1 cellular context compared by ENCODE assay signal in the genomic region with DNA sequence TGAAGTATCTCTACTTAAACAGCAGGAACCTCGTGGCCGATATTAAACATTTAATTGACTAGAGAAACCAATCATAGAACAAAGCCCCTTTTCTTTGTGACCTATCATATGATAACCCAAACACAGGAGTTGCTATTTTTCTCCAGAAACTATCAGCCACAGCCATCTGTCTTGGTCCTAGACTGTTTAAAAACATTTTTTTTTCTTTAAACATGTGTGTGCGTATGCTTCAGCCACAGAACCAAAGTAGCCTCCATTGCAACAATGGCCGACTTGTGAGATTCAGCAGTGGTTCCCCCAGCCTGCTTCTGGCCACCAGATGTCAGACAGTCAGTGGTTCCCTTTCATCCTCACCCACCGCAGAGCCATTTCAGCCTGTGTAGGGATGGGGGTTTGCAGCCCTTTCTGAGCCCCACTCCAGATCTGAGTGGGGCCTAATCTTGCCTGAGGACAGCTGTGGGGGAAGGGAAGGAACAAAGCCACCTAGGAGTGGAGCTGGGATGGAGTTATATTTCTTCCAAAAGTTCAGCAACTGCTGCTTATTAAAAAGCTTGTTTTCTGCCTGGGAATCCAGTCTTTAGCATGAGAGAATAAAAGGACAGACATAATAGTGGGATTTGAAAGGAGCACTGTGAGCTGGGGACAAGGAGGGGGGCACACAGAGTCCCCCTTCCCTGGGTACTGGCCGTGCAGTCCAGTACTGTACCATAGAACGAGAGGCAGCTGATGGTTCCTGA.
TF ChIP-seq lines count a peak whose summit lies in the region.

No MANE protein-coding gene starts in this region.

TF ChIP-seq in K562, 482 proteins besides CTCF, POLR2A, EP300 and RAD21 (continued from another document and continues in another):
- TF ChIP-seq SMARCE1 (IDR thresholded peaks at IDR 0.05): 0 out of 2 replicates have a peak, but pooled peaks have one; percentile 1
- no peak for TF ChIP-seq NCOA4 (IDR thresholded peaks at IDR 0.05; ENCODE audit: partially characterized antibody)
- TF ChIP-seq TCF15 (CRISPR knock-in tag; IDR thresholded peaks at IDR 0.05): peak; percentile 85
- TF ChIP-seq ZFP36 (IDR thresholded peaks at IDR 0.05; ENCODE audit: low read depth, low read length, partially characterized antibody): no peak
- peak; percentile 3 to 61; a peak in 1 of 4 replicates for TF ChIP-seq ARNT (IDR thresholded peaks at IDR 0.05)
- TF ChIP-seq, protein P1, sequence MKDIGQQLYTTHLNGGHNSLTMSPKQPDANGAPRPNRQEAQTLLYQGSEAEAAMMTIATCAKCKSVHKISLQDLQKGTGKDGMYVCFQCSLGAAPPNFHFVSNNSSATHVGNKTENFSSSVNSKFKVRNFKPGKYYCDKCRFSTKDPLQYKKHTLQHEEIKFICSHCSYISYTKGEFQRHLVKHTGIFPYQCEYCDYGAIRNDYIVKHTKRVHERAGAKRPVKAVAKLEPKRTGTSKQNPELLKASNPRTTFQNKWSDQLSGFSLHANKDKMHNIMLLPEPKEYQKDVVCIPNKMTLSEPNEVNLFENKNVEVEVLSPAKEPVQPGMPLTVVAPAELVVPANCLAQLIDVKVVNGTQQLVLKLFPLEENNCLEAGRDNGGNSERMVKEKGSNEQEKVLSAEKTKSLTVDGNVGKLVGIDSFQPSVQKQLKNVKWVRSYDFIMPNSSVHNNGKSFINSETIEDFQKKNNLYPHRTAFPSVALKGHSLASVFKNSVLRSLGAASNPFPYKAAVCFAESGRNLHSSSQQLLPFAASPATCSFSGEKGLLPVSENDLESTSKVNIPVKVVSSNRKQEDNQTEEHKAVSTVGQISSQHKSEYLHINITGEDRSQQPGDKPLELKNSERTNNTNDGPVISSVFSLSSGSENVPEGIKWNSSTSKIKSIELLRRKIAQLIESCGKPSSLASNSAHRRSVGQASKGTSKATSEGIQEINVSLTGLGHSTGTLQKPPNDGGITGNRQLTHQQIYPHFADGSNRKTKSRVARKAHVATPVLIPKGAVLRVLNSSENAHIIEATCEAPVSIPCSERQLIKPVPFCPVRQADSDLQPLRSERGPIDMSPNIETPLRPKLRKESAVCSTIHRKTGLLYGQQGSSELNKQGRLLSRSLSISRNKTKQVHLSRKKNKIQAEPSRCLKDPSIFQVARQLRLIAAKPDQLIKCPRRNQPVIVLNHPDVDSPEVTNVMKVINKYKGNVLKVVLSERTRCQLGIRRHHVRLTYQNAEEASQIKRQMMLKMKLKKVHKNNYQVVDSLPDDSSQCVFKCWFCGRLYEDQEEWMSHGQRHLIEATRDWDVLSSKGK (CRISPR knock-in tag; IDR thresholded peaks at IDR 0.05): no peak
- TF ChIP-seq MYC (IDR thresholded peaks at IDR 0.05; ENCODE audit: low read depth, low read length): 0 out of 2 replicates have a peak, but pooled peaks have one; percentile 41
- TF ChIP-seq MYC (CRISPR knock-in tag; IDR thresholded peaks at IDR 0.05; ENCODE audit: borderline replicate concordance, low read depth): peak; percentile 81
- TF ChIP-seq, protein P2, sequence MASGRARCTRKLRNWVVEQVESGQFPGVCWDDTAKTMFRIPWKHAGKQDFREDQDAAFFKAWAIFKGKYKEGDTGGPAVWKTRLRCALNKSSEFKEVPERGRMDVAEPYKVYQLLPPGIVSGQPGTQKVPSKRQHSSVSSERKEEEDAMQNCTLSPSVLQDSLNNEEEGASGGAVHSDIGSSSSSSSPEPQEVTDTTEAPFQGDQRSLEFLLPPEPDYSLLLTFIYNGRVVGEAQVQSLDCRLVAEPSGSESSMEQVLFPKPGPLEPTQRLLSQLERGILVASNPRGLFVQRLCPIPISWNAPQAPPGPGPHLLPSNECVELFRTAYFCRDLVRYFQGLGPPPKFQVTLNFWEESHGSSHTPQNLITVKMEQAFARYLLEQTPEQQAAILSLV (tag; IDR thresholded peaks at IDR 0.05): no peak; the same call in 1 of the 2 replicates
- TF ChIP-seq CBFA2T3 (IDR thresholded peaks at IDR 0.05): peak; percentile 50
- no peak for TF ChIP-seq MXD1 (CRISPR knock-in tag; IDR thresholded peaks at IDR 0.05; ENCODE audit: borderline replicate concordance, poor library complexity, severe bottlenecking)
- TF ChIP-seq KDM4B (IDR thresholded peaks at IDR 0.05; ENCODE audit: borderline replicate concordance in 2 of 2, low read depth in 1 of 2): no peak
- 0 out of 2 replicates have a peak, but pooled peaks have one; percentile 48 for TF ChIP-seq XRCC5 (IDR thresholded peaks at IDR 0.05; ENCODE audit: low read depth, low read length)
- no peak for TF ChIP-seq ATF2 (CRISPR knock-in tag; IDR thresholded peaks at IDR 0.05)
- TF ChIP-seq, protein P3, sequence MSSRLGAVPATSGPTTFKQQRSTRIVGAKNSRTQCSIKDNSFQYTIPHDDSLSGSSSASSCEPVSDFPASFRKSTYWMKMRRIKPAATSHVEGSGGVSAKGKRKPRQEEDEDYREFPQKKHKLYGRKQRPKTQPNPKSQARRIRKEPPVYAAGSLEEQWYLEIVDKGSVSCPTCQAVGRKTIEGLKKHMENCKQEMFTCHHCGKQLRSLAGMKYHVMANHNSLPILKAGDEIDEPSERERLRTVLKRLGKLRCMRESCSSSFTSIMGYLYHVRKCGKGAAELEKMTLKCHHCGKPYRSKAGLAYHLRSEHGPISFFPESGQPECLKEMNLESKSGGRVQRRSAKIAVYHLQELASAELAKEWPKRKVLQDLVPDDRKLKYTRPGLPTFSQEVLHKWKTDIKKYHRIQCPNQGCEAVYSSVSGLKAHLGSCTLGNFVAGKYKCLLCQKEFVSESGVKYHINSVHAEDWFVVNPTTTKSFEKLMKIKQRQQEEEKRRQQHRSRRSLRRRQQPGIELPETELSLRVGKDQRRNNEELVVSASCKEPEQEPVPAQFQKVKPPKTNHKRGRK (tag; IDR thresholded peaks at IDR 0.05): peak; percentile 90
- TF ChIP-seq MAZ (CRISPR knock-in tag; conservative IDR thresholded peaks at IDR 0.05 in 1 of 2, IDR thresholded peaks at IDR 0.05 in 1 of 2): peak in 1 of 2 experiments; percentile 63; a peak in 3 of 4 replicates
- no peak for TF ChIP-seq RCOR1 (IDR thresholded peaks at IDR 0.05; ENCODE audit: borderline replicate concordance in 1 of 2, low read depth in 2 of 2, low read length in 2 of 2)
- TF ChIP-seq ZNF780A (CRISPR knock-in tag; IDR thresholded peaks at IDR 0.05): no peak
- TF ChIP-seq, protein P4, sequence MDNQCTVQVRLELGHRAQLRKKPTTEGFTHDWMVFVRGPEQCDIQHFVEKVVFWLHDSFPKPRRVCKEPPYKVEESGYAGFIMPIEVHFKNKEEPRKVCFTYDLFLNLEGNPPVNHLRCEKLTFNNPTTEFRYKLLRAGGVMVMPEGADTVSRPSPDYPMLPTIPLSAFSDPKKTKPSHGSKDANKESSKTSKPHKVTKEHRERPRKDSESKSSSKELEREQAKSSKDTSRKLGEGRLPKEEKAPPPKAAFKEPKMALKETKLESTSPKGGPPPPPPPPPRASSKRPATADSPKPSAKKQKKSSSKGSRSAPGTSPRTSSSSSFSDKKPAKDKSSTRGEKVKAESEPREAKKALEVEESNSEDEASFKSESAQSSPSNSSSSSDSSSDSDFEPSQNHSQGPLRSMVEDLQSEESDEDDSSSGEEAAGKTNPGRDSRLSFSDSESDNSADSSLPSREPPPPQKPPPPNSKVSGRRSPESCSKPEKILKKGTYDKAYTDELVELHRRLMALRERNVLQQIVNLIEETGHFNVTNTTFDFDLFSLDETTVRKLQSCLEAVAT (IDR thresholded peaks at IDR 0.05): no peak
- TF ChIP-seq ZNF76 (CRISPR knock-in tag; IDR thresholded peaks at IDR 0.05; ENCODE audit: borderline replicate concordance): peak; percentile 53; the same call in 1 of the 2 replicates
- peak; percentile 89 for TF ChIP-seq ZNF311 (CRISPR knock-in tag; IDR thresholded peaks at IDR 0.05)
- peak; percentile 96 for TF ChIP-seq NFRKB (IDR thresholded peaks at IDR 0.05; ENCODE audit: low read depth)
- TF ChIP-seq, protein P5, sequence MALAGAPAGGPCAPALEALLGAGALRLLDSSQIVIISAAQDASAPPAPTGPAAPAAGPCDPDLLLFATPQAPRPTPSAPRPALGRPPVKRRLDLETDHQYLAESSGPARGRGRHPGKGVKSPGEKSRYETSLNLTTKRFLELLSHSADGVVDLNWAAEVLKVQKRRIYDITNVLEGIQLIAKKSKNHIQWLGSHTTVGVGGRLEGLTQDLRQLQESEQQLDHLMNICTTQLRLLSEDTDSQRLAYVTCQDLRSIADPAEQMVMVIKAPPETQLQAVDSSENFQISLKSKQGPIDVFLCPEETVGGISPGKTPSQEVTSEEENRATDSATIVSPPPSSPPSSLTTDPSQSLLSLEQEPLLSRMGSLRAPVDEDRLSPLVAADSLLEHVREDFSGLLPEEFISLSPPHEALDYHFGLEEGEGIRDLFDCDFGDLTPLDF (CRISPR knock-in tag; IDR thresholded peaks at IDR 0.05): no peak
- TF ChIP-seq SIN3B (IDR thresholded peaks at IDR 0.05; ENCODE audit: low read depth): no peak
- peak; percentile 34; the same call in 1 of the 2 replicates for TF ChIP-seq LEF1 (IDR thresholded peaks at IDR 0.05)
- no peak for TF ChIP-seq CBX5 (IDR thresholded peaks at IDR 0.05; ENCODE audit: borderline replicate concordance, low read depth)
- TF ChIP-seq PML (IDR thresholded peaks at IDR 0.05; ENCODE audit: low read length): no peak
- no peak for TF ChIP-seq EP400 (IDR thresholded peaks at IDR 0.05)
- TF ChIP-seq ELF1 (tag; IDR thresholded peaks at IDR 0.05): no peak
- no peak for TF ChIP-seq HNRNPUL1 (IDR thresholded peaks at IDR 0.05; ENCODE audit: low read length)
- no peak for TF ChIP-seq NR2C1 (IDR thresholded peaks at IDR 0.05)
- peak; percentile 79 for TF ChIP-seq NR2C1 (tag; IDR thresholded peaks at IDR 0.05)
- no peak for TF ChIP-seq FOXM1 (IDR thresholded peaks at IDR 0.05; ENCODE audit: low read depth)
- TF ChIP-seq FOXM1 (CRISPR knock-in tag; IDR thresholded peaks at IDR 0.05; ENCODE audit: low read depth): 0 out of 2 replicates have a peak, but pooled peaks have one; percentile 60
- TF ChIP-seq TAF9B (IDR thresholded peaks at IDR 0.05; ENCODE audit: partially characterized antibody): peak; percentile 5
- peak; percentile 68; the same call in 1 of the 2 replicates for TF ChIP-seq ZNF445 (CRISPR knock-in tag; IDR thresholded peaks at IDR 0.05; ENCODE audit: low read depth)
- TF ChIP-seq KDM2B (CRISPR knock-in tag; IDR thresholded peaks at IDR 0.05): no peak
- TF ChIP-seq STAT5B (CRISPR knock-in tag; IDR thresholded peaks at IDR 0.05): no peak
- peak; percentile 64 for TF ChIP-seq ZNF384 (IDR thresholded peaks at IDR 0.05; ENCODE audit: low read depth, low read length)
- TF ChIP-seq PCBP2 (IDR thresholded peaks at IDR 0.05; ENCODE audit: low read depth, low read length, poor library complexity, severe bottlenecking): no peak
- TF ChIP-seq ZNF165 (CRISPR knock-in tag; IDR thresholded peaks at IDR 0.05; ENCODE audit: borderline replicate concordance): peak; percentile 43; the same call in 1 of the 2 replicates
- no peak for TF ChIP-seq ZNF347 (CRISPR knock-in tag; IDR thresholded peaks at IDR 0.05; ENCODE audit: low read depth)
- no peak for TF ChIP-seq STAT5A (IDR thresholded peaks at IDR 0.05; ENCODE audit: borderline replicate concordance, low read length)
- peak; percentile 83 for TF ChIP-seq MECOM (CRISPR knock-in tag; IDR thresholded peaks at IDR 0.05)
- no peak for TF ChIP-seq CREBBP (IDR thresholded peaks at IDR 0.05; ENCODE audit: low read depth, low read length)
- peak; percentile 38; the same call in 1 of the 2 replicates for TF ChIP-seq SOX6 (IDR thresholded peaks at IDR 0.05)
- TF ChIP-seq ZNF274 (IDR thresholded peaks at IDR 0.05; ENCODE audit: borderline replicate concordance, low read depth, low read length): no peak
- TF ChIP-seq FIP1L1 (IDR thresholded peaks at IDR 0.05; ENCODE audit: low read depth, low read length, poor library complexity, severe bottlenecking): no peak
- no peak for TF ChIP-seq ZNF655 (CRISPR knock-in tag; IDR thresholded peaks at IDR 0.05)
- TF ChIP-seq RNF219 (CRISPR knock-in tag; IDR thresholded peaks at IDR 0.05): no peak
- peak; percentile 69; the same call in 1 of the 2 replicates for TF ChIP-seq FOXJ2 (tag; IDR thresholded peaks at IDR 0.05)
- TF ChIP-seq SIX5 (IDR thresholded peaks at IDR 0.05; ENCODE audit: borderline replicate concordance in 1 of 2, insufficient read depth in 1 of 2, low read depth in 1 of 2, low read length in 2 of 2): no peak
